Comparison of ENCODE assay signal across 1 cellular context in the genomic region with DNA sequence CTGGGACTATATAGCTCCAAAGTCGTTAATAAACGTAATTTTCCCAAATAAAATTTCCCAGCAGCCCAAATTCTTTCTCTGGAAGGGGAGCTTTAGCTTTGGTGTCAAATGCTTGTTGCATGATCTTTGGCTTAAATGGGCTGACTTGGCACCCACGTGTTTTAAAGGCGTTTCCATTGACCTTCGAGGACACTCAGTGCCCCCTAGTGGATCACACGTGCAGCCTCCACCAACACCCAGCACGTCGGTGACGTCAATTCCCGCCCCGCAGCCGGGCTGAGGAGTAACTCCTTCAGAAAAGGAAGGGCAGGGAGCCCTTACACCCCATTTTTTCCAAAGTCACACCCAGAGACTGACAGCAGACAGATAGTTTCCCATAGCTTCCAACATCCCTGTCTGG.
TF ChIP-seq lines count a peak whose summit lies in the region.

No MANE protein-coding gene starts in this region.

TF ChIP-seq in HepG2, 621 proteins besides CTCF, POLR2A, EP300 and RAD21 (continued from another document):
- TF ChIP-seq ETS1 (CRISPR knock-in tag; IDR thresholded peaks at IDR 0.05) (no peak), ZNF383 (CRISPR knock-in tag; IDR thresholded peaks at IDR 0.05; ENCODE audit: borderline replicate concordance) (no peak), ZNF30 (CRISPR knock-in tag; IDR thresholded peaks at IDR 0.05) (no peak), HNRNPL (IDR thresholded peaks at IDR 0.05; ENCODE audit: low read depth, low read length) (no peak), NFYB (CRISPR knock-in tag; IDR thresholded peaks at IDR 0.05) (no peak), CREB1 (IDR thresholded peaks at IDR 0.05) (peak; percentile 67), CREB1 (CRISPR knock-in tag; IDR thresholded peaks at IDR 0.05) (0 out of 2 replicates have a peak, but pooled peaks have one; percentile 42), FOXM1 (CRISPR knock-in tag; IDR thresholded peaks at IDR 0.05) (no peak), RFX3 (CRISPR knock-in tag; IDR thresholded peaks at IDR 0.05) (no peak), XRCC5 (optimal IDR thresholded peaks at IDR 0.05; ENCODE audit: low read length) (peak; percentile 19), STAG1 (CRISPR knock-in tag; IDR thresholded peaks at IDR 0.05) (peak; percentile 24; the same call in 1 of the 2 replicates), SNAI1 (CRISPR knock-in tag; IDR thresholded peaks at IDR 0.05; ENCODE audit: borderline replicate concordance) (no peak)
- TF ChIP-seq, protein P1, sequence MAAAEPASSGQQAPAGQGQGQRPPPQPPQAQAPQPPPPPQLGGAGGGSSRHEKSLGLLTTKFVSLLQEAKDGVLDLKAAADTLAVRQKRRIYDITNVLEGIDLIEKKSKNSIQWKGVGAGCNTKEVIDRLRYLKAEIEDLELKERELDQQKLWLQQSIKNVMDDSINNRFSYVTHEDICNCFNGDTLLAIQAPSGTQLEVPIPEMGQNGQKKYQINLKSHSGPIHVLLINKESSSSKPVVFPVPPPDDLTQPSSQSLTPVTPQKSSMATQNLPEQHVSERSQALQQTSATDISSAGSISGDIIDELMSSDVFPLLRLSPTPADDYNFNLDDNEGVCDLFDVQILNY (CRISPR knock-in tag; conservative IDR thresholded peaks at IDR 0.05), result 0 out of 2 replicates have a peak, but pooled peaks have one; percentile 30
- TF ChIP-seq, protein P2, sequence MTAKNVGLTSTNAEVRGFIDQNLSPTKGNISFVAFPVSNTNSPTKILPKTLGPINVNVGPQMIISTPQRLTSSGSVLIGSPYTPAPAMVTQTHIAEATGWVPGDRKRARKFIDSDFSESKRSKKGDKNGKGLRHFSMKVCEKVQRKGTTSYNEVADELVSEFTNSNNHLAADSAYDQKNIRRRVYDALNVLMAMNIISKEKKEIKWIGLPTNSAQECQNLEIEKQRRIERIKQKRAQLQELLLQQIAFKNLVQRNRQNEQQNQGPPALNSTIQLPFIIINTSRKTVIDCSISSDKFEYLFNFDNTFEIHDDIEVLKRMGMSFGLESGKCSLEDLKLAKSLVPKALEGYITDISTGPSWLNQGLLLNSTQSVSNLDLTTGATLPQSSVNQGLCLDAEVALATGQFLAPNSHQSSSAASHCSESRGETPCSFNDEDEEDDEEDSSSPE (CRISPR knock-in tag; IDR thresholded peaks at IDR 0.05), result peak; percentile 41; the same call in 1 of the 2 replicates
- TF ChIP-seq, protein P3, sequence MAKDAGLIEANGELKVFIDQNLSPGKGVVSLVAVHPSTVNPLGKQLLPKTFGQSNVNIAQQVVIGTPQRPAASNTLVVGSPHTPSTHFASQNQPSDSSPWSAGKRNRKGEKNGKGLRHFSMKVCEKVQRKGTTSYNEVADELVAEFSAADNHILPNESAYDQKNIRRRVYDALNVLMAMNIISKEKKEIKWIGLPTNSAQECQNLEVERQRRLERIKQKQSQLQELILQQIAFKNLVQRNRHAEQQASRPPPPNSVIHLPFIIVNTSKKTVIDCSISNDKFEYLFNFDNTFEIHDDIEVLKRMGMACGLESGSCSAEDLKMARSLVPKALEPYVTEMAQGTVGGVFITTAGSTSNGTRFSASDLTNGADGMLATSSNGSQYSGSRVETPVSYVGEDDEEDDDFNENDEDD (CRISPR knock-in tag; IDR thresholded peaks at IDR 0.05; ENCODE audit: borderline replicate concordance), result peak; percentile 83
- TF ChIP-seq, protein P4, sequence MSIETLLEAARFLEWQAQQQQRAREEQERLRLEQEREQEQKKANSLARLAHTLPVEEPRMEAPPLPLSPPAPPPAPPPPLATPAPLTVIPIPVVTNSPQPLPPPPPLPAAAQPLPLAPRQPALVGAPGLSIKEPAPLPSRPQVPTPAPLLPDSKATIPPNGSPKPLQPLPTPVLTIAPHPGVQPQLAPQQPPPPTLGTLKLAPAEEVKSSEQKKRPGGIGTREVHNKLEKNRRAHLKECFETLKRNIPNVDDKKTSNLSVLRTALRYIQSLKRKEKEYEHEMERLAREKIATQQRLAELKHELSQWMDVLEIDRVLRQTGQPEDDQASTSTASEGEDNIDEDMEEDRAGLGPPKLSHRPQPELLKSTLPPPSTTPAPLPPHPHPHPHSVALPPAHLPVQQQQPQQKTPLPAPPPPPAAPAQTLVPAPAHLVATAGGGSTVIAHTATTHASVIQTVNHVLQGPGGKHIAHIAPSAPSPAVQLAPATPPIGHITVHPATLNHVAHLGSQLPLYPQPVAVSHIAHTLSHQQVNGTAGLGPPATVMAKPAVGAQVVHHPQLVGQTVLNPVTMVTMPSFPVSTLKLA (IDR thresholded peaks at IDR 0.05), result peak; percentile 72
